In genomic region chr18:49618741-49619392, GRCh38 we compare ENCODE assay signal across 20 cellular contexts. TPM values are rescaled to one million over a fixed set of nuclear protein-coding genes. Genes with fewer than 3 reads are reported as not detected.
A peak's percentile ranks its signal among the peaks of the same experiment; 100 is the strongest.
DNase-seq lines count a peak whose midpoint lies in the region; ATAC-seq and TF ChIP-seq lines count a peak whose summit lies in the region.
"Had no signal": no experiment of that assay in that cellular context is flagged by ENCODE, and none has a peak within 500 bp of the region (broad histone marks: within the 10 kb centered on the region; RNA-seq: fewer than 3 reads in every experiment).

No MANE protein-coding gene starts in this region.

- no peak overlapping the region for H3K27ac ChIP-seq in GM23248
- H3K27ac ChIP-seq: adrenal gland, left lung, vagina had no signal

- no peaks in the 10 kb centered on the region for H4K20me1 ChIP-seq in GM23248 (ENCODE audit: insufficient read depth)

- 40 to 47% methylated on average over 7 of the region's 7 CpGs for WGBS in GM23248 (ENCODE audit: low coverage in 1 of 2, low lambda C conversion rate in 2 of 2, missing lambda C conversion rate in 2 of 2), 2 experiments

- no peak overlapping the region for H3K9ac ChIP-seq in GM23248

- H3K9me3 Mint-ChIP-seq in brain: peaks cover 0 to 11% (median 0%) of the 10 kb centered on the region in 5 experiments
- H3K9me3 Mint-ChIP-seq in chondrocyte (ENCODE audit: low read depth): no peaks in the 10 kb centered on the region
- H3K9me3 Mint-ChIP-seq: activated CD4-positive, alpha-beta memory T cell treated with anti-CD3 and anti-CD28 coated beads, Interleukin-2, amount 10 ng/mL, durations not matched to agents 7 days and 5 days; CD4-positive, alpha-beta memory T cell; dendritic cell treated with granulocyte-macrophage colony-stimulating factor and Interleukin-4, amounts not matched to agents 40 ng/mL and 50 ng/mL, for 4 days; natural killer cell treated with Interleukin-12 subunit alpha and Interleukin-12 subunit beta and Interleukin-15 and Interleukin-18, amount 100 ng/mL, for 72 hours had no signal

- no peak for TF ChIP-seq CTCF in brain (conservative IDR thresholded peaks at IDR 0.05)
- TF ChIP-seq CTCF in chondrocyte (IDR thresholded peaks at IDR 0.05): no peak

- H3K4me1 Mint-ChIP-seq in brain (peaks cover 56% of the 10 kb centered on the region), chondrocyte (ENCODE audit: low read depth) (peaks cover 3% of the 10 kb centered on the region)
- H3K4me1 Mint-ChIP-seq: activated CD4-positive, alpha-beta memory T cell treated with anti-CD3 and anti-CD28 coated beads, Interleukin-2, amount 10 ng/mL, durations not matched to agents 7 days and 5 days; CD4-positive, alpha-beta memory T cell had no signal

- H3K9me3 ChIP-seq in neuron (ENCODE audit: low read length) (no peaks in the 10 kb centered on the region), GM23248 (ENCODE audit: low read depth) (no peaks in the 10 kb centered on the region)
- H3K9me3 ChIP-seq: adrenal gland, left lung, vagina had no signal

- no peaks in the 10 kb centered on the region for H3K79me2 ChIP-seq in GM23248 (ENCODE audit: insufficient read depth)

- H3K27me3 Mint-ChIP-seq in brain (peaks cover 4% of the 10 kb centered on the region), chondrocyte (ENCODE audit: low read depth) (peaks cover 14% of the 10 kb centered on the region)

- peak; percentile 54 for DNase-seq in ELF-1 (ENCODE audit: low read depth, low spot score)
- peak; percentile 45 for DNase-seq in kidney glomerular epithelial cell (lab: John Stamatoyannopoulos, UW)
- no peak for DNase-seq in GM23248
- DNase-seq in chondrocyte (ENCODE audit: low spot score): no peak
- no peak for DNase-seq in DMS153 (lab: John Stamatoyannopoulos, UW)
- DNase-seq: ACHN; activated CD4-positive, alpha-beta memory T cell treated with anti-CD3 and anti-CD28 coated beads, Interleukin-2, amount 10 ng/mL, durations not matched to agents 7 days and 5 days; CD4-positive, alpha-beta memory T cell; hypothalamus; left lung; MM.1S; NCI-H2029; stimulated activated naive CD4-positive, alpha-beta T cell treated with Interleukin-2 at 50 U/mL for 16 hours had no signal

- H2AFZ ChIP-seq in neuron (ENCODE audit: low read depth, low read length) (peak overlapping the region; percentile 8), GM23248 (no peak overlapping the region)

- H3K36me3 ChIP-seq in neuron (ENCODE audit: insufficient read depth, low read length): no peaks in the 10 kb centered on the region
- H3K36me3 ChIP-seq in GM23248 (ENCODE audit: low read depth): no peaks in the 10 kb centered on the region
- H3K36me3 ChIP-seq: adrenal gland, left lung, vagina had no signal

- peak overlapping the region; percentile 70 to 91 (median 82) for H3K27ac Mint-ChIP-seq in brain
- no peak overlapping the region for H3K27ac Mint-ChIP-seq in chondrocyte (ENCODE audit: unreplicated experiment)
- H3K27ac Mint-ChIP-seq: activated CD4-positive, alpha-beta memory T cell treated with anti-CD3 and anti-CD28 coated beads, Interleukin-2, amount 10 ng/mL, durations not matched to agents 7 days and 5 days; dendritic cell treated with granulocyte-macrophage colony-stimulating factor and Interleukin-4, amounts not matched to agents 40 ng/mL and 50 ng/mL, for 4 days; natural killer cell treated with Interleukin-12 subunit alpha and Interleukin-12 subunit beta and Interleukin-15 and Interleukin-18, amount 100 ng/mL, for 72 hours had no signal

- H3K4me2 ChIP-seq in GM23248 (ENCODE audit: unreplicated experiment): no peak overlapping the region

- in situ Hi-C loops in GM23248 (cut with MboI): no loop called here

- no peaks in the 10 kb centered on the region for H3K9me2 ChIP-seq in GM23248 (ENCODE audit: insufficient read depth)

- H3K4me1 ChIP-seq in neuron (ENCODE audit: insufficient read depth, low read length) (peaks cover 46% of the 10 kb centered on the region), GM23248 (ENCODE audit: insufficient read depth) (no peaks in the 10 kb centered on the region)
- H3K4me1 ChIP-seq: adrenal gland, left lung had no signal

- H3F3A ChIP-seq in GM23248 (ENCODE audit: insufficient read depth): no peaks in the 10 kb centered on the region

- no peak overlapping the region for H3K4me3 ChIP-seq in neuron (ENCODE audit: low read length)
- H3K4me3 ChIP-seq in GM23248: no peak overlapping the region
- H3K4me3 ChIP-seq: adrenal gland, left lung, vagina had no signal

- ATAC-seq in GM21367 (IDR thresholded peaks at IDR 0.05; ENCODE audit: unreplicated experiment): no peak
- ATAC-seq: left lung; natural killer cell treated with Interleukin-12 subunit alpha and Interleukin-12 subunit beta and Interleukin-15 and Interleukin-18, amount 100 ng/mL, for 72 hours had no signal

- H3K27me3 ChIP-seq in neuron (ENCODE audit: insufficient read depth, low read length): no peaks in the 10 kb centered on the region
- H3K27me3 ChIP-seq in GM23248 (replicated peaks; ENCODE audit: insufficient read depth): peaks cover 17% of the 10 kb centered on the region; the same call in 1 of the 2 replicates
- H3K27me3 ChIP-seq: left lung, vagina had no signal

- H3K4me3 Mint-ChIP-seq in brain (peak overlapping the region in 2 of 5 experiments; percentile 27 to 46), chondrocyte (ENCODE audit: unreplicated experiment) (no peak overlapping the region)
- H3K4me3 Mint-ChIP-seq: activated CD4-positive, alpha-beta memory T cell treated with anti-CD3 and anti-CD28 coated beads, Interleukin-2, amount 10 ng/mL, durations not matched to agents 7 days and 5 days; CD4-positive, alpha-beta memory T cell; dendritic cell treated with granulocyte-macrophage colony-stimulating factor and Interleukin-4, amounts not matched to agents 40 ng/mL and 50 ng/mL, for 4 days; natural killer cell treated with Interleukin-12 subunit alpha and Interleukin-12 subunit beta and Interleukin-15 and Interleukin-18, amount 100 ng/mL, for 72 hours had no signal

- H3K36me3 Mint-ChIP-seq in brain (no peaks in the 10 kb centered on the region), chondrocyte (ENCODE audit: low read depth) (no peaks in the 10 kb centered on the region)
- H3K36me3 Mint-ChIP-seq: CD4-positive, alpha-beta memory T cell; natural killer cell treated with Interleukin-12 subunit alpha and Interleukin-12 subunit beta and Interleukin-15 and Interleukin-18, amount 100 ng/mL, for 72 hours had no signal

RNA-seq across cellular contexts. Expression of gene LIPG, which starts 57.0 kb away (rescaled TPM):
- 0.44 TPM for polyA plus RNA-seq in brain (ENCODE audit: insufficient read depth, low read depth, low replicate concordance)
- total RNA-seq in GM23248 (2014; rRNA removed; shearing (Covaris generic)): 0.25 and 0.43 TPM in 2 replicates
- 0.11 and 0.38 TPM in 2 replicates for polyA plus RNA-seq in GM23248 (2016; fragmentation: Nextera tagmentation; extraction: Ambion mirVana)
- total RNA-seq in chondrocyte: 0.34 to 1.5 TPM (median 1.4 TPM) in 3 replicates
- total RNA-seq: activated CD4-positive, alpha-beta memory T cell treated with anti-CD3 and anti-CD28 coated beads, Interleukin-2, amount 10 ng/mL, durations not matched to agents 7 days and 5 days; CD4-positive, alpha-beta memory T cell had no signal
- polyA plus RNA-seq: CD4-positive, alpha-beta memory T cell had no signal

Comparison
In these comparisons a context has a peak if more than half of its experiments do, and no peak if none do; other contexts are left out.
1. DNase-seq: peak in ELF-1 (single experiment) and kidney glomerular epithelial cell (single experiment); none in GM23248 (single experiment), chondrocyte (single experiment) and DMS153 (single experiment).